10 cellular contexts compared by ENCODE assay signal in the genomic region with DNA sequence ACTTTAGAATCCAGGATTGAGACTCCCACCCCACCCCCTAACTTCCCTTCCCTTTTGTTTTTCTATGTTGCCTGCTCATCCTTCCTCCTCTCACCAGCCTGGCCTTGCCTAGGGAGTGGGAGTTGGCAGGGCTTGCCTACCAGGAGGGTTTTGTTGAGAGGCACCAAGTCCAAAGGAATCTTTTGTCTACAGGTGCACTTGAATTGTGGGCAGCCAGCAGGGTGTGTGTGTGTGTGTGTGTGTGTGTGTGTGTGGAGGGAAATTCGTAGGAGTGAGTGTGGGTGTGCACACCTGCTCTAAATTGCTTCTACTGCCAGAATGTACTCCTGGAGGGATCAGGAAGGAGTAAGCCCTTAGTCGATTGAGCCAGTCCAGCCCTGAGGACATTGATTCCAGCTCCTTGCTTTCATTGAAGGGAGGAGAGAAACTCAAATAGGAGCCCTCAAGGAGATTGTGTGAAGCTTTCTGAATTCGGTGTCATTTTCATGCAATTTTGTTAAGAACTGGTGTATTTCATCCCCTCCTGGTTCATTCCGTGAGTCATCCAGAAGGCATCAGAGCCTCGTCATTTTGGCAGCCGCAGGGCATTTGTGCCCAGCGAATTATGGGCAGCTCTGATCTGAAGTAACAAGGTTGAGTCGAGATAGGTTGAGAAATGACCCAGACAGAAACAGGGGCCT.
DNase-seq lines count a peak whose midpoint lies in the region; ATAC-seq and TF ChIP-seq lines count a peak whose summit lies in the region.
"Had no signal": no experiment of that assay in that cellular context is flagged by ENCODE, and none has a peak within 500 bp of the region (broad histone marks: within the 10 kb centered on the region; RNA-seq: fewer than 3 reads in every experiment).

No MANE protein-coding gene starts in this region.

- intact Hi-C loops in dendritic cell treated with granulocyte-macrophage colony-stimulating factor and Interleukin-4, amounts not matched to agents 40 ng/mL and 50 ng/mL, for 4 days (cut with micrococcal nuclease): no loop called here

- H3K36me3 Mint-ChIP-seq in dendritic cell treated with granulocyte-macrophage colony-stimulating factor and Interleukin-4, amounts not matched to agents 40 ng/mL and 50 ng/mL, for 4 days (ENCODE audit: low read depth): peaks cover 18% of the 10 kb centered on the region
- no peaks in the 10 kb centered on the region for H3K36me3 Mint-ChIP-seq in osteocyte (ENCODE audit: unreplicated experiment)
- no peaks in the 10 kb centered on the region for H3K36me3 Mint-ChIP-seq in mesothelial cell of epicardium

- H3K4me3 Mint-ChIP-seq in dendritic cell treated with granulocyte-macrophage colony-stimulating factor and Interleukin-4, amounts not matched to agents 40 ng/mL and 50 ng/mL, for 4 days: no peak overlapping the region
- no peak overlapping the region for H3K4me3 Mint-ChIP-seq in osteocyte (ENCODE audit: unreplicated experiment)
- H3K4me3 Mint-ChIP-seq in mesothelial cell of epicardium: no peak overlapping the region

- no peaks in the 10 kb centered on the region for H3K9me3 Mint-ChIP-seq in dendritic cell treated with granulocyte-macrophage colony-stimulating factor and Interleukin-4, amounts not matched to agents 40 ng/mL and 50 ng/mL, for 4 days
- peaks cover 3% of the 10 kb centered on the region for H3K9me3 Mint-ChIP-seq in osteocyte (ENCODE audit: unreplicated experiment)
- no peaks in the 10 kb centered on the region for H3K9me3 Mint-ChIP-seq in mesothelial cell of epicardium

- TF ChIP-seq CTCF in osteocyte (IDR thresholded peaks at IDR 0.05): no peak
- no peak for TF ChIP-seq CTCF in mesothelial cell of epicardium (IDR thresholded peaks at IDR 0.05; ENCODE audit: unreplicated experiment)

- peaks cover 70% of the 10 kb centered on the region for H3K4me1 Mint-ChIP-seq in dendritic cell treated with granulocyte-macrophage colony-stimulating factor and Interleukin-4, amounts not matched to agents 40 ng/mL and 50 ng/mL, for 4 days (ENCODE audit: low read depth)
- peaks cover 8% of the 10 kb centered on the region for H3K4me1 Mint-ChIP-seq in osteocyte (ENCODE audit: unreplicated experiment)
- H3K4me1 Mint-ChIP-seq in mesothelial cell of epicardium: no peaks in the 10 kb centered on the region

- H3K27me3 Mint-ChIP-seq in dendritic cell treated with granulocyte-macrophage colony-stimulating factor and Interleukin-4, amounts not matched to agents 40 ng/mL and 50 ng/mL, for 4 days: no peaks in the 10 kb centered on the region
- H3K27me3 Mint-ChIP-seq in osteocyte (ENCODE audit: unreplicated experiment): no peaks in the 10 kb centered on the region
- H3K27me3 Mint-ChIP-seq in mesothelial cell of epicardium (ENCODE audit: low read depth): peaks cover 44% of the 10 kb centered on the region

- in situ Hi-C loops in G401 (cut with HindIII; ENCODE audit: low sequenced_read_pairs): no loop called here

- no peak for ATAC-seq in GM21825 (IDR thresholded peaks at IDR 0.05; ENCODE audit: unreplicated experiment)

- DNase-seq in G401 (ENCODE audit: low spot score) (peak; percentile 70), NCI-H69 (lab: John Stamatoyannopoulos, UW) (peak; percentile 34), osteocyte (ENCODE audit: extremely low spot score, unreplicated experiment) (no peak), mesothelial cell of epicardium (ENCODE audit: low spot score in 2 of 2, unreplicated experiment in 2 of 2) (no peak), iPS-NIHi7 (ENCODE audit: extremely low spot score) (no peak), DMS53 (lab: John Stamatoyannopoulos, UW) (no peak)
- DNase-seq: cortex of kidney, spleen had no signal

- H3K27ac Mint-ChIP-seq in dendritic cell treated with granulocyte-macrophage colony-stimulating factor and Interleukin-4, amounts not matched to agents 40 ng/mL and 50 ng/mL, for 4 days: peak overlapping the region; percentile 45
- peak overlapping the region; percentile 57 for H3K27ac Mint-ChIP-seq in osteocyte (ENCODE audit: unreplicated experiment)
- H3K27ac Mint-ChIP-seq in mesothelial cell of epicardium: no peak overlapping the region

Comparison
In these comparisons a context has a peak if more than half of its experiments do, and no peak if none do; other contexts are left out.
1. DNase-seq: peak in G401 (single experiment) and NCI-H69 (single experiment); none in osteocyte (single experiment), mesothelial cell of epicardium (0 of 2), iPS-NIHi7 (single experiment) and DMS53 (single experiment).